In genomic region chr6:13268914-13269532, GRCh38 we compare ENCODE assay signal across 15 cellular contexts. TPM values are rescaled to one million over a fixed set of nuclear protein-coding genes. Genes with fewer than 3 reads are reported as not detected.
A peak's percentile ranks its signal among the peaks of the same experiment; 100 is the strongest.
DNase-seq lines count a peak whose midpoint lies in the region; ATAC-seq, FAIRE-seq and TF ChIP-seq lines count a peak whose summit lies in the region.
"Had no signal": no experiment of that assay in that cellular context is flagged by ENCODE, and none has a peak within 500 bp of the region (broad histone marks: within the 10 kb centered on the region; RNA-seq: fewer than 3 reads in every experiment).

No MANE protein-coding gene starts in this region.

- no peaks in the 10 kb centered on the region for H3K36me3 ChIP-seq in astrocyte (ENCODE audit: insufficient read depth, low read length)

- DNase-seq in AG04449 (ENCODE audit: low read depth, low spot score) (peak; percentile 31), HTR-8/SVneo (ENCODE audit: insufficient read length, low spot score) (peak; percentile 32), astrocyte (ENCODE audit: low read depth) (peak; percentile 75), islet precursor cell (peak; percentile 71), posterior cingulate gyrus (no peak), medulla oblongata (ENCODE audit: extremely low spot score) (no peak)
- no peak for DNase-seq in effector CD8-positive, alpha-beta T cell (lab: John Stamatoyannopoulos, UW)
- DNase-seq: midbrain; stimulated activated CD4-positive, alpha-beta T cell treated with anti-CD3 and anti-CD28 coated beads, Interleukin-12 subunit alpha, Interleukin-12 subunit beta, amount 100 ng/mL, for 4 hours had no signal

- ATAC-seq in HG03342 (IDR thresholded peaks at IDR 0.05; ENCODE audit: unreplicated experiment): no peak

- peaks cover 46% of the 10 kb centered on the region for H3K4me1 Mint-ChIP-seq in astrocyte (ENCODE audit: low read depth, unreplicated experiment)

- no peak overlapping the region for H2AFZ ChIP-seq in astrocyte (ENCODE audit: low read depth, low read length)

- no peak overlapping the region for H3K4me3 ChIP-seq in AG04449 (ENCODE audit: low read depth, low read length)
- H3K4me3 ChIP-seq in astrocyte (ENCODE audit: insufficient read depth, low read depth, low read length): no peak overlapping the region

- no peaks in the 10 kb centered on the region for H3K9me3 ChIP-seq in astrocyte (ENCODE audit: insufficient read depth, low read depth, low read length)

- H3K27ac Mint-ChIP-seq in astrocyte (ENCODE audit: unreplicated experiment): peak overlapping the region; percentile 63
- H3K27ac Mint-ChIP-seq: activated T-helper 2 cell treated with anti-CD3 and anti-CD28 coated beads, Interferon-gamma antibody, Interleukin-2, Interleukin-4, amounts not matched to agents 10 μg/mL and 5 μg/mL and 100 μg/mL, durations not matched to agents 14 hours and 24 hours and 36 hours; stimulated activated naive CD8-positive, alpha-beta T cell treated with anti-CD3 and anti-CD28 coated beads, Interleukin-15, Interleukin-2, amounts not matched to agents 100 ng/mL and 50 ng/mL, for 24 hours; T-helper 2 cell treated with Interferon-gamma antibody and Interleukin-4, amounts not matched to agents 5 μg/mL and 100 μg/mL, for 36 hours had no signal

- H3K79me2 ChIP-seq in astrocyte (ENCODE audit: insufficient read depth, low read length): no peaks in the 10 kb centered on the region

- H3K4me1 ChIP-seq in astrocyte (ENCODE audit: insufficient read depth, low read length): peaks cover 10% of the 10 kb centered on the region

- FAIRE-seq in HTR-8/SVneo (lab: Jason Lieb, UNC) (no peak), astrocyte (lab: Jason Lieb, UNC) (no peak)
- FAIRE-seq: endothelial cell of umbilical vein had no signal

- POLR2A ChIA-PET in AG04449 (lab: Yijun Ruan, JAX): interaction anchor here (0.6 kb wide), 1 partner anchor 18 kb away, joined by 3 read pairs; no protein-coding TSS in a partner anchor

- no peaks in the 10 kb centered on the region for H3K27me3 ChIP-seq in astrocyte (ENCODE audit: insufficient read depth, low read length)

- H3K9me3 Mint-ChIP-seq in astrocyte (ENCODE audit: unreplicated experiment): peaks cover 2% of the 10 kb centered on the region
- H3K9me3 Mint-ChIP-seq: T-helper 2 cell treated with Interferon-gamma antibody and Interleukin-4, amounts not matched to agents 5 μg/mL and 100 μg/mL, for 36 hours had no signal

- peaks cover 5% of the 10 kb centered on the region for H3K36me3 Mint-ChIP-seq in astrocyte (ENCODE audit: low read depth, unreplicated experiment)

- no peak overlapping the region for H3K27ac ChIP-seq in astrocyte (ENCODE audit: low read depth, low read length)
- H3K27ac ChIP-seq: C4-2B had no signal

- H3K4me2 ChIP-seq in astrocyte (ENCODE audit: low read length): peak overlapping the region; percentile 36

- CTCF ChIA-PET in AG04449 (lab: Yijun Ruan, JAX): interaction anchor here (1.0 to 1.6 kb wide), 3 partner anchors 10 to 45 kb away, joined by 3 to 6 read pairs (median 3); no protein-coding TSS in a partner anchor

- H3K9ac ChIP-seq in astrocyte (ENCODE audit: low read length): no peak overlapping the region

- intact Hi-C loops in posterior cingulate gyrus (cut with DNase I): no loop called here

- no peak for TF ChIP-seq CTCF in AG04449 (IDR thresholded peaks at IDR 0.05; ENCODE audit: insufficient read depth, low read length, missing control alignments)
- TF ChIP-seq CTCF in astrocyte (IDR thresholded peaks at IDR 0.05; ENCODE audit: insufficient read depth, low read depth, low read length): no peak

- no peaks in the 10 kb centered on the region for H4K20me1 ChIP-seq in astrocyte (ENCODE audit: insufficient read depth, low read length)

- no peak overlapping the region for H3K4me3 Mint-ChIP-seq in astrocyte (ENCODE audit: unreplicated experiment)
- H3K4me3 Mint-ChIP-seq: stimulated activated naive CD8-positive, alpha-beta T cell treated with anti-CD3 and anti-CD28 coated beads, Interleukin-15, Interleukin-2, amounts not matched to agents 100 ng/mL and 50 ng/mL, for 24 hours; T-helper 2 cell treated with Interferon-gamma antibody and Interleukin-4, amounts not matched to agents 5 μg/mL and 100 μg/mL, for 36 hours had no signal

- no peaks in the 10 kb centered on the region for H3K27me3 Mint-ChIP-seq in astrocyte (ENCODE audit: low read depth, unreplicated experiment)
- H3K27me3 Mint-ChIP-seq: stimulated activated naive CD8-positive, alpha-beta T cell treated with anti-CD3 and anti-CD28 coated beads, Interleukin-15, Interleukin-2, amounts not matched to agents 100 ng/mL and 50 ng/mL, for 24 hours had no signal

RNA-seq across cellular contexts. Expression of gene TBC1D7, which starts 59.3 kb away (rescaled TPM):
- total RNA-seq in astrocyte: 27.2 and 27.9 TPM in 2 replicates

Comparison
In these comparisons a context has a peak if more than half of its experiments do, and no peak if none do; other contexts are left out.
1. DNase-seq: peak in AG04449 (single experiment), HTR-8/SVneo (single experiment), astrocyte (single experiment) and islet precursor cell (single experiment); none in effector CD8-positive, alpha-beta T cell (single experiment), posterior cingulate gyrus (0 of 10) and medulla oblongata (single experiment).